In genomic region chr1:9198538-9199361, GRCh38 we compare ENCODE assay signal across 1 cellular context.
TF ChIP-seq lines count a peak whose summit lies in the region.

No MANE protein-coding gene starts in this region.

TF ChIP-seq in HepG2, 621 proteins besides CTCF, POLR2A, EP300 and RAD21:
- TF ChIP-seq UBTF (CRISPR knock-in tag; IDR thresholded peaks at IDR 0.05), result 0 out of 2 replicates have a peak, but pooled peaks have one; percentile 25
- no peak for TF ChIP-seq ZFP36 (IDR thresholded peaks at IDR 0.05; ENCODE audit: borderline replicate concordance, low read depth, low read length, partially characterized antibody)
- TF ChIP-seq HINFP (CRISPR knock-in tag; IDR thresholded peaks at IDR 0.05; ENCODE audit: low read depth), result no peak
- peak; percentile 34 to 79; a peak in 3 of 4 replicates for TF ChIP-seq MAFK (conservative IDR thresholded peaks at IDR 0.05 in 1 of 2, IDR thresholded peaks at IDR 0.05 in 1 of 2; ENCODE audit: low read length in 2 of 2)
- TF ChIP-seq ZNF12 (CRISPR knock-in tag; IDR thresholded peaks at IDR 0.05), result no peak
- 0 out of 2 replicates have a peak, but pooled peaks have one; percentile 16 for TF ChIP-seq HOXA3 (CRISPR knock-in tag; IDR thresholded peaks at IDR 0.05)
- peak; percentile 50 for TF ChIP-seq ZNF687 (CRISPR knock-in tag; IDR thresholded peaks at IDR 0.05)
- peak; percentile 54 for TF ChIP-seq HNRNPLL (IDR thresholded peaks at IDR 0.05; ENCODE audit: low read depth, low read length, poor library complexity, severe bottlenecking)
- TF ChIP-seq ZNF800 (CRISPR knock-in tag; IDR thresholded peaks at IDR 0.05), result peak; percentile 98
- TF ChIP-seq STAG1 (CRISPR knock-in tag; IDR thresholded peaks at IDR 0.05), result peak; percentile 41
- no peak for TF ChIP-seq FOXC1 (CRISPR knock-in tag; IDR thresholded peaks at IDR 0.05; ENCODE audit: borderline replicate concordance)
- 0 out of 2 replicates have a peak, but pooled peaks have one; percentile 36 for TF ChIP-seq ZNF777 (CRISPR knock-in tag; IDR thresholded peaks at IDR 0.05)
- TF ChIP-seq MAX (IDR thresholded peaks at IDR 0.05), result 0 out of 2 replicates have a peak, but pooled peaks have one; percentile 15
- no peak for TF ChIP-seq NKX3-1 (CRISPR knock-in tag; IDR thresholded peaks at IDR 0.05)
- TF ChIP-seq MAFF (IDR thresholded peaks at IDR 0.05; ENCODE audit: low read depth, low read length), result peak; percentile 58
